14 cellular contexts compared by ENCODE assay signal in genomic region chr3:169122407-169122806, GRCh38.
"Had no signal": no experiment of that assay in that cellular context is flagged by ENCODE, and none has a peak within 500 bp of the region (broad histone marks: within the 10 kb centered on the region; RNA-seq: fewer than 3 reads in every experiment).

No MANE protein-coding gene starts in this region.

- H3K9me3 ChIP-seq: esophagus muscularis mucosa, heart right ventricle, upper lobe of left lung had no signal

- DNase-seq: activated CD4-positive, alpha-beta memory T cell treated with anti-CD3 and anti-CD28 coated beads for 36 hours; activated effector memory CD4-positive, alpha-beta T cell treated with anti-CD3 and anti-CD28 coated beads, Interleukin-2, amount 50 U/mL, for 16 hours; activated T-cell treated with anti-CD3 and anti-CD28 coated beads, Interleukin-2, amount 50 U/mL, for 4 hours; amygdala; foreskin keratinocyte; heart right ventricle; mesenchymal stem cell; nephron progenitor cell; stimulated activated CD4-positive, alpha-beta T cell treated with anti-CD3 and anti-CD28 coated beads, Interleukin-12 subunit alpha, Interleukin-12 subunit beta, amount 100 ng/mL, for 4 hours; stimulated activated naive CD4-positive, alpha-beta T cell; upper lobe of left lung had no signal

- H3K4me3 ChIP-seq: esophagus muscularis mucosa, heart right ventricle, upper lobe of left lung had no signal

- H3K27ac ChIP-seq: foreskin keratinocyte, upper lobe of left lung had no signal

- H3K4me1 ChIP-seq: foreskin keratinocyte had no signal

- H3K27me3 ChIP-seq: esophagus muscularis mucosa, foreskin keratinocyte, heart right ventricle, upper lobe of left lung had no signal

- FAIRE-seq: endometrium, islet of Langerhans had no signal
